Comparison of ENCODE assay signal across 8 cellular contexts in the genomic region with DNA sequence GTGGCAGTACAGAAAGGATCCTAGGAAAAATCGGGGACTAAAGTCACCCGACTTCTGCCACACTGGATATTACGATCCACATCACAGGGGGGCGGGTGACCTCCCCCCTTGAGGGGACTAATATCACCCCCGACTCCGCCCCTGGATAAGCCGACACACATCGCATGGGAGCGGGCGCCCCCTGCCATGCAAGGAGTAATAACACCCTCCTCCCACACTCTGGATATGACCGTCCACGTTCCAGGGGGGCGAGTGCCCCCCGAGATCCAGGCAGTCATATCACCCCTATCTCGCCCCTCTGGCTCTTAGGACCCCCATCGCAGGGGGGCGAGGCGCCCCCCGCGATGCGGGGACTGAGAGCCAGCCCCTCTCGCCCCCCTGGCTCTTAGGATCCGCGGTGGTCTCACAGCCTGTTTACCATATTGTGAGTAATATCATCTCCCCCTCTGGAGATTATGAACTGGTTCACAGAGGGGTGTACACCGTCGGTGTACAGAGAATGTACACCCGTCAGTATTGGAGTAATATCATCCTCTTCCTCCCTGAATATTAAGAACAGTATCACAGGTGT.
A peak's percentile ranks its signal among the peaks of the same experiment; 100 is the strongest.
DNase-seq lines count a peak whose midpoint lies in the region; TF ChIP-seq lines count a peak whose summit lies in the region.

No MANE protein-coding gene starts in this region.

- WGBS in stomach, 5 donors = 15 to 22% (median 17%) methylated on average over 13 to 27 of the region's 27 CpGs

- H4K20me1 ChIP-seq in osteoblast (ENCODE audit: insufficient read depth, low read length) = no peaks in the 10 kb centered on the region

- no peak overlapping the region for H3K4me2 ChIP-seq in osteoblast (ENCODE audit: insufficient read depth, low read length)

- DNase-seq in SIG-M5 treated with dmso at 0.1 percent for 504 hours (lab: John Stamatoyannopoulos, UW; ENCODE audit: unreplicated experiment) = peak; percentile 7
- DNase-seq in SIG-M5 (lab: John Stamatoyannopoulos, UW) = no peak
- DNase-seq in activated CD4-positive, alpha-beta T cell treated with anti-CD3 and anti-CD28 coated beads, Interleukin-2, amount 50 U/mL, for 48 hours = peak; percentile 18 to 25
- DNase-seq in iPS-NIHi11 (ENCODE audit: low spot score) = peak; percentile 65
- DNase-seq in stomach = peak; percentile 41
- DNase-seq in D341Med (ENCODE audit: low spot score) = no peak
- no peak for DNase-seq in osteoblast (ENCODE audit: insufficient read length, low spot score, missing footprints)
- DNase-seq in GM19240 (ENCODE audit: insufficient read length, low spot score) = no peak

- H3K27ac ChIP-seq in stomach = no peak overlapping the region
- no peak overlapping the region for H3K27ac ChIP-seq in osteoblast (ENCODE audit: low read depth, low read length)

- H3K79me2 ChIP-seq in osteoblast (ENCODE audit: insufficient read depth, low read length) = no peaks in the 10 kb centered on the region

- H2AFZ ChIP-seq in osteoblast (ENCODE audit: low read length) = no peak overlapping the region

- H3K4me3 ChIP-seq in stomach (no peak overlapping the region), osteoblast (ENCODE audit: insufficient read depth, low read length) (no peak overlapping the region)

- no peaks in the 10 kb centered on the region for H3K9me3 ChIP-seq in stomach
- no peaks in the 10 kb centered on the region for H3K9me3 ChIP-seq in osteoblast (ENCODE audit: low read depth, low read length)

- H3K27me3 ChIP-seq in stomach (peaks cover 0 to 20% (median 0%) of the 10 kb centered on the region in 3 donors), osteoblast (ENCODE audit: insufficient read depth, low read length) (no peaks in the 10 kb centered on the region)

- no peaks in the 10 kb centered on the region for H3K4me1 ChIP-seq in stomach
- no peaks in the 10 kb centered on the region for H3K4me1 ChIP-seq in osteoblast (ENCODE audit: insufficient read depth, low read length)

- intact Hi-C loops in stomach (cut with DNase I; ENCODE audit: low total_unique reads) = no loop called here

- TF ChIP-seq CTCF in stomach (IDR thresholded peaks at IDR 0.05) (peak in 3 of 7 experiments; percentile 26 to 51 (median 41)), osteoblast (IDR thresholded peaks at IDR 0.05; ENCODE audit: extremely low read depth, low read depth, low read length) (no peak)

- no peak for TF ChIP-seq EP300 in stomach (IDR thresholded peaks at IDR 0.05)

- H3K36me3 ChIP-seq in stomach (no peaks in the 10 kb centered on the region), osteoblast (ENCODE audit: insufficient read depth, low read length) (no peaks in the 10 kb centered on the region)

- TF ChIP-seq POLR2A in stomach (IDR thresholded peaks at IDR 0.05) = no peak

Comparison
In these comparisons a context has a peak if more than half of its experiments do, and no peak if none do; other contexts are left out.
1. DNase-seq: peak in SIG-M5 treated with dmso at 0.1 percent for 504 hours (single experiment), activated CD4-positive, alpha-beta T cell treated with anti-CD3 and anti-CD28 coated beads, Interleukin-2, amount 50 U/mL, for 48 hours (2 of 2), iPS-NIHi11 (single experiment) and stomach (single experiment); none in SIG-M5 (single experiment), D341Med (single experiment), osteoblast (single experiment) and GM19240 (single experiment).